ENCODE assay signal across 19 cellular contexts in genomic region chr7:25495905-25496304, GRCh38.
A peak's percentile ranks its signal among the peaks of the same experiment; 100 is the strongest.
DNase-seq lines count a peak whose midpoint lies in the region; ATAC-seq, FAIRE-seq and TF ChIP-seq lines count a peak whose summit lies in the region.
"Had no signal": no experiment of that assay in that cellular context is flagged by ENCODE, and none has a peak within 500 bp of the region (broad histone marks: within the 10 kb centered on the region; RNA-seq: fewer than 3 reads in every experiment).

No MANE protein-coding gene starts in this region.

- no peak for DNase-seq in dorsolateral prefrontal cortex
- no peak for DNase-seq in mesenchymal stem cell
- peak; percentile 46 for DNase-seq in superior temporal gyrus (ENCODE audit: extremely low spot score)
- no peak for DNase-seq in NCI-H345 treated with DMSO at 0.1 percent for 48 hours (lab: John Stamatoyannopoulos, UW; ENCODE audit: unreplicated experiment)
- DNase-seq in activated CD4-positive, CD25-positive, alpha-beta regulatory T cell treated with anti-CD3 and anti-CD28 coated beads, Interleukin-2, amount 50 U/mL, for 72 hours, result no peak
- DNase-seq: activated CD4-positive, alpha-beta T cell treated with anti-CD3 and anti-CD28 coated beads, Interleukin-2, amount 50 U/mL, for 4 hours; activated CD8-positive, alpha-beta memory T cell treated with anti-CD3 and anti-CD28 coated beads, Interleukin-2, amount 50 U/mL, for 4 hours; activated naive CD8-positive, alpha-beta T cell treated with anti-CD3 and anti-CD28 coated beads for 36 hours; effector memory CD4-positive, alpha-beta T cell; GOT3; IMR-90; NK-92 treated with Interleukin-12 subunit alpha and Interleukin-12 subunit beta, amount 100 ng/mL, for 24 hours; stimulated activated CD4-positive, alpha-beta T cell treated with anti-CD3 and anti-CD28 coated beads, Interleukin-4, amount 100 ng/mL, for 1 hour; upper lobe of right lung had no signal

- H3K27me3 ChIP-seq in dorsolateral prefrontal cortex, result peaks cover 0 to 7% (median 0%) of the 10 kb centered on the region in 45 donors
- H3K27me3 ChIP-seq in mesenchymal stem cell (ENCODE audit: control insufficient read depth in 1 of 2, insufficient read depth in 1 of 2, low read length in 2 of 2), result peaks cover 0 to 3% of the 10 kb centered on the region in 2 experiments
- H3K27me3 ChIP-seq: esophagus muscularis mucosa, Peyer's patch, upper lobe of right lung had no signal

- no peaks in the 10 kb centered on the region for H3K36me3 ChIP-seq in mesenchymal stem cell (ENCODE audit: control insufficient read depth in 1 of 2, insufficient read depth in 2 of 2, low read depth in 1 of 2, low read length in 2 of 2)
- H3K36me3 ChIP-seq: esophagus muscularis mucosa, Peyer's patch, SJSA1, upper lobe of right lung had no signal

- peak; percentile 6 for FAIRE-seq in G401.6 (lab: Jason Lieb, UNC)

- intact Hi-C loops in dorsolateral prefrontal cortex (cut with DNase I), result no loop called here

- no peak overlapping the region for H3K14ac ChIP-seq in mesenchymal stem cell (ENCODE audit: low read length in 2 of 2)

- no peak overlapping the region for H3K18ac ChIP-seq in mesenchymal stem cell (ENCODE audit: low read depth in 1 of 2, low read length in 2 of 2)

- H3K4me1 ChIP-seq in mesenchymal stem cell (ENCODE audit: control insufficient read depth, insufficient read depth, low read depth, low read length), result no peaks in the 10 kb centered on the region
- H3K4me1 ChIP-seq: SJSA1 had no signal

- no peak overlapping the region for H4K8ac ChIP-seq in mesenchymal stem cell (ENCODE audit: low read length)

- no peak overlapping the region for H3K4ac ChIP-seq in mesenchymal stem cell (ENCODE audit: low read depth in 1 of 2, low read length in 2 of 2)

- H3K9me3 ChIP-seq in mesenchymal stem cell (ENCODE audit: control insufficient read depth, low read length), result peaks cover 2% of the 10 kb centered on the region
- H3K9me3 ChIP-seq: esophagus muscularis mucosa, Peyer's patch, SJSA1, upper lobe of right lung had no signal

- peak overlapping the region; percentile 29 for H3K9ac ChIP-seq in mesenchymal stem cell (ENCODE audit: low read length)

- no peak overlapping the region for H3K4me3 ChIP-seq in dorsolateral prefrontal cortex
- H3K4me3 ChIP-seq in mesenchymal stem cell (ENCODE audit: insufficient read depth in 1 of 2, low read depth in 1 of 2, low read length in 2 of 2), result no peak overlapping the region
- H3K4me3 ChIP-seq: esophagus muscularis mucosa, Peyer's patch, SJSA1, upper lobe of right lung had no signal

- 93% methylated on average over 1 of the region's 1 CpG for WGBS in mesenchymal stem cell

- H2BK15ac ChIP-seq in mesenchymal stem cell (ENCODE audit: low read depth, poor library complexity, severe bottlenecking), result no peak overlapping the region

- no peak overlapping the region for H4K91ac ChIP-seq in mesenchymal stem cell (ENCODE audit: low read length)

- H3K4me2 ChIP-seq in mesenchymal stem cell (ENCODE audit: low read length, poor library complexity, severe bottlenecking), result no peak overlapping the region

- TF ChIP-seq CTCF in dorsolateral prefrontal cortex (IDR thresholded peaks at IDR 0.05 in 54 of 56, conservative IDR thresholded peaks at IDR 0.05 in 2 of 56; ENCODE audit: low read depth in 1 of 56, partially characterized antibody in 56 of 56), result no peak

- ATAC-seq in HG02610 (IDR thresholded peaks at IDR 0.05; ENCODE audit: unreplicated experiment), result no peak

- H2BK120ac ChIP-seq in mesenchymal stem cell (ENCODE audit: low read depth, low read length), result no peak overlapping the region

- no peaks in the 10 kb centered on the region for H3K79me1 ChIP-seq in mesenchymal stem cell (replicated peaks; ENCODE audit: low read length, poor library complexity, severe bottlenecking)

- H2BK5ac ChIP-seq in mesenchymal stem cell (ENCODE audit: low read depth, low read length, poor library complexity, severe bottlenecking), result no peak overlapping the region

- no peak overlapping the region for H2AFZ ChIP-seq in mesenchymal stem cell (ENCODE audit: low read depth, low read length)

- no peak overlapping the region for H3K23ac ChIP-seq in mesenchymal stem cell (ENCODE audit: low read length in 2 of 2)

- no peak overlapping the region for H2AK5ac ChIP-seq in mesenchymal stem cell (ENCODE audit: low read length, severe bottlenecking)

- H3K27ac ChIP-seq in dorsolateral prefrontal cortex (peak overlapping the region in 43 of 59 donors; percentile 0 to 79 (median 42)), mesenchymal stem cell (ENCODE audit: low read length, poor library complexity, severe bottlenecking) (no peak overlapping the region)
- H3K27ac ChIP-seq: SJSA1 had no signal

- H2BK12ac ChIP-seq in mesenchymal stem cell (ENCODE audit: low read length in 2 of 2), result no peak overlapping the region
